In the genomic region with DNA sequence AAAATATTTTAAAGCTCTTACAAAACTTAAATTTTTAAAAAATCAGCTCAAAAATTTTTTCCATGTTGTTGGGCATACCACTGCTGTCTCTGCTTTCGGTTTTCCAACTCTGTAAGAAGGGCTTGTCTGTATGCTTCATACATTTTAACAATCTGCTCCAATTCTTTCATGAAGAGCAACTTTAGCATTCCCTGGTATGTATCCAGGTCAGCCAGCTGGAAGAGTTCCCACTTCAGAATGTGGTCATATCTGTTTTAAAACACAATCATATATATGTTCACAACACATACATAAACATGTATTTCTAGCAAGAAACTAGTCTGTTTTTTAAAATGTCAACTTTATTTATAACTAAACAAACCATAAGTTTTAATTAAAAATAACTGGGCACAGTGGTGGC, we compare ENCODE assay signal across 35 cellular contexts.
"Had no signal": no experiment of that assay in that cellular context is flagged by ENCODE, and none has a peak within 500 bp of the region (broad histone marks: within the 10 kb centered on the region; RNA-seq: fewer than 3 reads in every experiment).

No MANE protein-coding gene starts in this region.

- H3K27me3 Mint-ChIP-seq: activated B cell treated with CpG ODN at 0.5 μM for 24 hours; activated CD4-positive, alpha-beta memory T cell treated with anti-CD3 and anti-CD28 coated beads for 36 hours; activated CD8-positive, alpha-beta memory T cell treated with anti-CD3 and anti-CD28 coated beads, Interleukin-2, amount 10 ng/mL, durations not matched to agents 7 days and 5 days; activated naive CD4-positive, alpha-beta T cell treated with anti-CD3 and anti-CD28 coated beads, Interleukin-2, amount 10 ng/mL, durations not matched to agents 7 days and 5 days; activated naive CD8-positive, alpha-beta T cell treated with anti-CD3 and anti-CD28 coated beads, Interleukin-2, amount 10 ng/mL, durations not matched to agents 7 days and 5 days; dendritic cell treated with granulocyte-macrophage colony-stimulating factor and Interleukin-4, amounts not matched to agents 40 ng/mL and 50 ng/mL, for 4 days; effector memory CD8-positive, alpha-beta T cell; T-helper 17 cell had no signal

- H3K9me3 Mint-ChIP-seq: activated B cell treated with CpG ODN at 0.5 μM for 24 hours; activated CD4-positive, alpha-beta memory T cell treated with anti-CD3 and anti-CD28 coated beads for 36 hours; activated naive CD4-positive, alpha-beta T cell treated with anti-CD3 and anti-CD28 coated beads, Interleukin-2, amount 10 ng/mL, durations not matched to agents 7 days and 5 days; activated naive CD4-positive, alpha-beta T cell treated with anti-CD3 and anti-CD28 coated beads, Interleukin-2, amount 50 U/mL, for 72 hours; activated naive CD8-positive, alpha-beta T cell treated with anti-CD3 and anti-CD28 coated beads, Interleukin-2, amount 10 ng/mL, durations not matched to agents 7 days and 5 days; activated T-helper 1 cell treated with anti-CD3 and anti-CD28 coated beads, Interleukin-12 subunit alpha, Interleukin-12 subunit beta, Interleukin-2, Interleukin-4 antibody, amounts not matched to agents 30 ng/mL and 10 ng/mL and 1 ng/mL, durations not matched to agents 14 hours and 24 hours and 36 hours; dendritic cell treated with granulocyte-macrophage colony-stimulating factor and Interleukin-4, amounts not matched to agents 40 ng/mL and 50 ng/mL, for 4 days; effector memory CD8-positive, alpha-beta T cell; T-helper 2 cell treated with Interferon-gamma antibody and Interleukin-4, amounts not matched to agents 5 μg/mL and 100 μg/mL, for 36 hours had no signal

- H3K9me3 ChIP-seq: body of pancreas, esophagus muscularis mucosa, gastrocnemius medialis, heart left ventricle had no signal

- FAIRE-seq: astrocyte had no signal

- H3K27ac ChIP-seq: body of pancreas, coronary artery, esophagus muscularis mucosa, gastrocnemius medialis, heart left ventricle, WERI-Rb-1 had no signal

- H3K27me3 ChIP-seq: body of pancreas, esophagus muscularis mucosa, gastrocnemius medialis, heart left ventricle had no signal

- H3K4me3 ChIP-seq: body of pancreas, coronary artery, esophagus muscularis mucosa, gastrocnemius medialis, heart left ventricle had no signal

- ATAC-seq: activated CD4-positive, CD25-positive, alpha-beta regulatory T cell treated with anti-CD3 and anti-CD28 coated beads, Interleukin-2, amount 50 U/mL, for 24 hours; activated CD8-positive, alpha-beta memory T cell treated with anti-CD3 and anti-CD28 coated beads, Interleukin-2, amount 10 ng/mL, durations not matched to agents 7 days and 5 days; activated CD8-positive, alpha-beta T cell treated with anti-CD3 and anti-CD28 coated beads, Interleukin-2, amount 10 ng/mL, durations not matched to agents 7 days and 5 days; activated naive CD4-positive, alpha-beta T cell treated with anti-CD3 and anti-CD28 coated beads, Interleukin-2, amount 50 U/mL, for 72 hours; body of pancreas; effector memory CD8-positive, alpha-beta T cell; gastrocnemius medialis; heart left ventricle; T-helper 17 cell had no signal

- H3K4me1 Mint-ChIP-seq: activated B cell treated with CpG ODN at 0.5 μM for 24 hours; activated CD8-positive, alpha-beta memory T cell treated with anti-CD3 and anti-CD28 coated beads, Interleukin-2, amount 10 ng/mL, durations not matched to agents 7 days and 5 days; activated naive CD4-positive, alpha-beta T cell treated with anti-CD3 and anti-CD28 coated beads, Interleukin-2, amount 10 ng/mL, durations not matched to agents 7 days and 5 days; activated naive CD8-positive, alpha-beta T cell treated with anti-CD3 and anti-CD28 coated beads, Interleukin-2, amount 10 ng/mL, durations not matched to agents 7 days and 5 days; T-helper 17 cell had no signal

- H3K4me3 Mint-ChIP-seq: activated B cell treated with CpG ODN at 0.5 μM for 24 hours; activated CD4-positive, alpha-beta memory T cell treated with anti-CD3 and anti-CD28 coated beads for 36 hours; activated CD8-positive, alpha-beta memory T cell treated with anti-CD3 and anti-CD28 coated beads, Interleukin-2, amount 10 ng/mL, durations not matched to agents 7 days and 5 days; activated CD8-positive, alpha-beta T cell treated with anti-CD3 and anti-CD28 coated beads, Interleukin-2, amount 10 ng/mL, durations not matched to agents 7 days and 5 days; activated naive CD4-positive, alpha-beta T cell treated with anti-CD3 and anti-CD28 coated beads, Interleukin-2, amount 10 ng/mL, durations not matched to agents 7 days and 5 days; activated naive CD8-positive, alpha-beta T cell treated with anti-CD3 and anti-CD28 coated beads, Interleukin-2, amount 10 ng/mL, durations not matched to agents 7 days and 5 days; activated T-helper 1 cell treated with anti-CD3 and anti-CD28 coated beads, Interleukin-12 subunit alpha, Interleukin-12 subunit beta, Interleukin-2, Interleukin-4 antibody, amounts not matched to agents 30 ng/mL and 10 ng/mL and 1 ng/mL, durations not matched to agents 14 hours and 24 hours and 36 hours; dendritic cell treated with granulocyte-macrophage colony-stimulating factor and Interleukin-4, amounts not matched to agents 40 ng/mL and 50 ng/mL, for 4 days; effector memory CD8-positive, alpha-beta T cell; T-helper 17 cell; T-helper 2 cell treated with Interferon-gamma antibody and Interleukin-4, amounts not matched to agents 5 μg/mL and 100 μg/mL, for 36 hours had no signal

- H3K27ac Mint-ChIP-seq: activated B cell treated with CpG ODN at 0.5 μM for 24 hours; activated CD4-positive, alpha-beta memory T cell treated with anti-CD3 and anti-CD28 coated beads for 36 hours; activated CD8-positive, alpha-beta memory T cell treated with anti-CD3 and anti-CD28 coated beads, Interleukin-2, amount 10 ng/mL, durations not matched to agents 7 days and 5 days; activated CD8-positive, alpha-beta T cell treated with anti-CD3 and anti-CD28 coated beads, Interleukin-2, amount 10 ng/mL, durations not matched to agents 7 days and 5 days; activated naive CD4-positive, alpha-beta T cell treated with anti-CD3 and anti-CD28 coated beads, Interleukin-2, amount 10 ng/mL, durations not matched to agents 7 days and 5 days; activated naive CD4-positive, alpha-beta T cell treated with anti-CD3 and anti-CD28 coated beads, Interleukin-2, amount 50 U/mL, for 72 hours; activated naive CD8-positive, alpha-beta T cell treated with anti-CD3 and anti-CD28 coated beads, Interleukin-2, amount 10 ng/mL, durations not matched to agents 7 days and 5 days; activated T-helper 1 cell treated with anti-CD3 and anti-CD28 coated beads, Interleukin-12 subunit alpha, Interleukin-12 subunit beta, Interleukin-2, Interleukin-4 antibody, amounts not matched to agents 30 ng/mL and 10 ng/mL and 1 ng/mL, durations not matched to agents 14 hours and 24 hours and 36 hours; dendritic cell treated with granulocyte-macrophage colony-stimulating factor and Interleukin-4, amounts not matched to agents 40 ng/mL and 50 ng/mL, for 4 days; effector memory CD8-positive, alpha-beta T cell; T-helper 17 cell; T-helper 2 cell treated with Interferon-gamma antibody and Interleukin-4, amounts not matched to agents 5 μg/mL and 100 μg/mL, for 36 hours had no signal

- DNase-seq: activated B cell treated with CpG ODN at 0.5 μM for 24 hours; activated CD4-positive, alpha-beta memory T cell treated with anti-CD3 and anti-CD28 coated beads for 36 hours; activated CD4-positive, alpha-beta T cell treated with anti-CD3 and anti-CD28 coated beads for 48 hours; activated CD8-positive, alpha-beta memory T cell treated with anti-CD3 and anti-CD28 coated beads, Interleukin-2, amount 10 ng/mL, durations not matched to agents 7 days and 5 days; activated CD8-positive, alpha-beta memory T cell treated with anti-CD3 and anti-CD28 coated beads, Interleukin-2, amount 50 U/mL, for 4 hours; activated CD8-positive, alpha-beta T cell treated with anti-CD3 and anti-CD28 coated beads, Interleukin-2, amount 10 ng/mL, durations not matched to agents 7 days and 5 days; activated gamma-delta T cell; activated naive CD4-positive, alpha-beta T cell; activated naive CD4-positive, alpha-beta T cell treated with anti-CD3 and anti-CD28 coated beads, Interleukin-2, amount 10 ng/mL, durations not matched to agents 7 days and 5 days; activated naive CD8-positive, alpha-beta T cell treated with anti-CD3 and anti-CD28 coated beads, Interleukin-2, amount 10 ng/mL, durations not matched to agents 7 days and 5 days; activated T-cell treated with anti-CD3 and anti-CD28 coated beads, Interleukin-2, amount 50 U/mL, for 1 hour; activated T-cell treated with anti-CD3 and anti-CD28 coated beads, Interleukin-2, amount 50 U/mL, for 48 hours; amniotic stem cell; anterior cingulate cortex; body of pancreas; caudate nucleus; effector CD4-positive, alpha-beta T cell; effector memory CD8-positive, alpha-beta T cell; erythroblast; foreskin fibroblast; gastrocnemius medialis; glutamatergic neuron; heart left ventricle; T-helper 1 cell; T-helper 17 cell; T1000; WERI-Rb-1 had no signal

- H3K4me1 ChIP-seq: body of pancreas, esophagus muscularis mucosa had no signal

- H3K36me3 Mint-ChIP-seq: activated CD8-positive, alpha-beta memory T cell treated with anti-CD3 and anti-CD28 coated beads, Interleukin-2, amount 10 ng/mL, durations not matched to agents 7 days and 5 days; activated naive CD4-positive, alpha-beta T cell treated with anti-CD3 and anti-CD28 coated beads, Interleukin-2, amount 10 ng/mL, durations not matched to agents 7 days and 5 days; activated naive CD4-positive, alpha-beta T cell treated with anti-CD3 and anti-CD28 coated beads, Interleukin-2, amount 50 U/mL, for 72 hours had no signal
